8 cellular contexts compared by ENCODE assay signal in the genomic region with DNA sequence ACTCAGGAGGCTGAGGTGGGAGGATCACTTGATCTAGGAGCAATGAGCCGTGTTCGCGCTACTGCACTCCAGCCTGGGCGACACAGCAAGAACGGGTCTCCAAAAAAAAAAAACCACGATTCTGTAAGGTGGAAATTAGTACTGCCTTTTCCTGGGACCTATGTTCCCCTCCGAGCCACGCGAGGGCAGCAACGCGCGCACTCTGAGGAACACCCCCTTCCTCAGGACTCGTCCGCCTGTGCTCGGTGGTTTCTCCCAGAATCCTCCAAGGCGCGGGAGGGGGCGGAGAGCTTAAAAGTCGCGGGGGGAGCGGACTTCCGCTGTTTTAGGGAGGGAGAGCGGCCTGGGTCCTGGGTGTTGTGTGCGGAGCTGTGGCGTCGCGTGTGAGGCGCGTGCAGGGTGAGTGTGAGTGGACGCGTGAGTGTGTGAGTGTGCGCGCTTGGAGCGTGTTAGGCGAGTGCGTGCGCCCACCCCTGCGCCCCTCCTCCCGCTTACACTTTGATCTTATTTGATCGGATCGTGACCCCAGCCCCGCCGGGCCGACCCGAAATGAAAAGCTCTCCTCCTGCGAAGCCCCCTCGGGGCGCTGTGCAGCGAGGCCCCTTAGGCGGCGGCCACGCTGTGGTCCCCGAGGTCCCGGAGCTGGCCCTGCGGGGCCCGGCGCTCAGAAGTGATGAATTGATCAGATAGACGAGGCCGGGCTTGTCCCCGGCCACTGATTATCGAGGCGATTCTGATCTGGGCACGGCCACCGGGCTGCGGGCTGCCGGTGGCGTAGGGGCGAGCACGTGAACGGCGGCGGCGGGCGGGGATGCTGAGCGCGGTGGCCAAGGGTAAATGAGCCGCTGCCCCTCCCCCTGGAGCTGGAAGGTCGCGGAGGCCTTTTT. TPM values are rescaled to one million over a fixed set of nuclear protein-coding genes. Genes with fewer than 3 reads are reported as not detected.
DNase-seq lines count a peak whose midpoint lies in the region; ATAC-seq, FAIRE-seq and TF ChIP-seq lines count a peak whose summit lies in the region.

No MANE protein-coding gene starts in this region.

- peak; percentile 95 to 98 for TF ChIP-seq POLR2A in tibial nerve (IDR thresholded peaks at IDR 0.05)

- peak overlapping the region; percentile 97 for H3K27ac Mint-ChIP-seq in activated naive CD8-positive, alpha-beta T cell treated with anti-CD3 and anti-CD28 coated beads for 36 hours

- WGBS in pancreas, 2 donors = 0% methylated on average over 75 to 79 of the region's 79 CpGs
- WGBS in tibial nerve, 2 donors = 1% methylated on average over 63 to 76 of the region's 79 CpGs

- peak overlapping the region; percentile 100 for H3K4me3 Mint-ChIP-seq in activated naive CD8-positive, alpha-beta T cell treated with anti-CD3 and anti-CD28 coated beads for 36 hours

- peak overlapping the region; percentile 88 to 94 (median 89) for H3K27ac ChIP-seq in pancreas
- peak overlapping the region; percentile 95 to 99 (median 98) for H3K27ac ChIP-seq in tibial nerve

- TF ChIP-seq EP300 in tibial nerve (IDR thresholded peaks at IDR 0.05) = peak; percentile 79 to 99

- FAIRE-seq in pancreas (lab: Jason Lieb, UNC) = peak; percentile 77

- ATAC-seq in HG02588 (IDR thresholded peaks at IDR 0.05; ENCODE audit: unreplicated experiment) (peak; percentile 80), SK-N-SH treated with all-trans-retinoic acid at 6 μM for 48 hours (peak; percentile 96), Right ventricle myocardium inferior (peak; percentile 99), pancreas (peak; percentile 97 to 99 (median 98))

- H3K27me3 ChIP-seq in pancreas = no peaks in the 10 kb centered on the region
- no peaks in the 10 kb centered on the region for H3K27me3 ChIP-seq in tibial nerve

- DNase-seq in GM10266 (ENCODE audit: extremely low spot score) (peak; percentile 93), NCI-H1092 (lab: John Stamatoyannopoulos, UW) (peak; percentile 96), Right ventricle myocardium inferior (ENCODE audit: missing footprints) (peak; percentile 98), pancreas (peak; percentile 95 to 98 (median 96)), tibial nerve (ENCODE audit: low spot score in 2 of 2) (peak; percentile 95)
- peak; percentile 96 for DNase-seq in activated naive CD8-positive, alpha-beta T cell treated with anti-CD3 and anti-CD28 coated beads for 36 hours

- H3K4me1 Mint-ChIP-seq in activated naive CD8-positive, alpha-beta T cell treated with anti-CD3 and anti-CD28 coated beads for 36 hours = peaks cover 14% of the 10 kb centered on the region

- H3K9me3 ChIP-seq in pancreas (no peaks in the 10 kb centered on the region), tibial nerve (no peaks in the 10 kb centered on the region)

- H3K4me3 ChIP-seq in pancreas (peak overlapping the region; percentile 84 to 99 (median 92)), tibial nerve (peak overlapping the region; percentile 93 to 100 (median 97))

- TF ChIP-seq CTCF in GM10266 (IDR thresholded peaks at IDR 0.05; ENCODE audit: control insufficient read depth, insufficient read depth, low read depth, missing control alignments) = peak; percentile 93
- peak; percentile 72 to 90 (median 80) for TF ChIP-seq CTCF in pancreas (IDR thresholded peaks at IDR 0.05)
- TF ChIP-seq CTCF in tibial nerve (IDR thresholded peaks at IDR 0.05) = peak; percentile 83 to 93 (median 88)

- no peaks in the 10 kb centered on the region for H3K9me3 Mint-ChIP-seq in activated naive CD8-positive, alpha-beta T cell treated with anti-CD3 and anti-CD28 coated beads for 36 hours

- intact Hi-C loops in Right ventricle myocardium inferior (cut with DNase I) = loop anchor here (1.0 to 2.0 kb wide), 2 partner anchors 10 to 115 kb away; partner anchors contain the start of gene TMEM167B
- intact Hi-C loops in pancreas (cut with DNase I) = loop anchor here in 2 of 3 donors (5.0 to 10.0 kb wide), 2 partner anchors 92 to 95 kb away; no protein-coding TSS in a partner anchor

- peaks cover 4% of the 10 kb centered on the region for H3K27me3 Mint-ChIP-seq in activated naive CD8-positive, alpha-beta T cell treated with anti-CD3 and anti-CD28 coated beads for 36 hours

- peaks cover 0 to 10% (median 0%) of the 10 kb centered on the region in 3 donors for H3K4me1 ChIP-seq in pancreas
- peaks cover 0 to 42% (median 2%) of the 10 kb centered on the region in 4 donors for H3K4me1 ChIP-seq in tibial nerve

- H3K36me3 ChIP-seq in pancreas (no peaks in the 10 kb centered on the region), tibial nerve (peaks cover 0 to 16% (median 0%) of the 10 kb centered on the region in 3 donors)

- peaks cover 37% of the 10 kb centered on the region for H3K36me3 Mint-ChIP-seq in activated naive CD8-positive, alpha-beta T cell treated with anti-CD3 and anti-CD28 coated beads for 36 hours

TF ChIP-seq in SK-N-SH treated with all-trans-retinoic acid at 6 μM for 48 hours, 23 proteins besides CTCF, POLR2A, EP300 and RAD21 (continues in another document):
- TF ChIP-seq SNAI2 (CRISPR knock-in tag; IDR thresholded peaks at IDR 0.05) = no peak
- no peak for TF ChIP-seq OSR1 (CRISPR knock-in tag; IDR thresholded peaks at IDR 0.05)
- peak; percentile 41; the same call in 1 of the 2 replicates for TF ChIP-seq ZFP30 (CRISPR knock-in tag; IDR thresholded peaks at IDR 0.05)
- peak; percentile 62; the same call in 1 of the 2 replicates for TF ChIP-seq TSHZ2 (CRISPR knock-in tag; IDR thresholded peaks at IDR 0.05)
- peak; percentile 82; the same call in 1 of the 2 replicates for TF ChIP-seq GLIS3 (CRISPR knock-in tag; IDR thresholded peaks at IDR 0.05)
- TF ChIP-seq ZFP3 (CRISPR knock-in tag; IDR thresholded peaks at IDR 0.05) = no peak
- no peak for TF ChIP-seq PPARA (CRISPR knock-in tag; IDR thresholded peaks at IDR 0.05; ENCODE audit: borderline replicate concordance)
- 0 out of 2 replicates have a peak, but pooled peaks have one; percentile 36 for TF ChIP-seq ZNF565 (CRISPR knock-in tag; conservative IDR thresholded peaks at IDR 0.05; ENCODE audit: low read depth)
- TF ChIP-seq, protein P1, sequence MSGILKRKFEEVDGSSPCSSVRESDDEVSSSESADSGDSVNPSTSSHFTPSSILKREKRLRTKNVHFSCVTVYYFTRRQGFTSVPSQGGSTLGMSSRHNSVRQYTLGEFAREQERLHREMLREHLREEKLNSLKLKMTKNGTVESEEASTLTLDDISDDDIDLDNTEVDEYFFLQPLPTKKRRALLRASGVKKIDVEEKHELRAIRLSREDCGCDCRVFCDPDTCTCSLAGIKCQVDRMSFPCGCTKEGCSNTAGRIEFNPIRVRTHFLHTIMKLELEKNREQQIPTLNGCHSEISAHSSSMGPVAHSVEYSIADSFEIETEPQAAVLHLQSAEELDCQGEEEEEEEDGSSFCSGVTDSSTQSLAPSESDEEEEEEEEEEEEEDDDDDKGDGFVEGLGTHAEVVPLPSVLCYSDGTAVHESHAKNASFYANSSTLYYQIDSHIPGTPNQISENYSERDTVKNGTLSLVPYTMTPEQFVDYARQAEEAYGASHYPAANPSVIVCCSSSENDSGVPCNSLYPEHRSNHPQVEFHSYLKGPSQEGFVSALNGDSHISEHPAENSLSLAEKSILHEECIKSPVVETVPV (CRISPR knock-in tag; IDR thresholded peaks at IDR 0.05) = peak; percentile 84
- no peak for TF ChIP-seq ARNTL (CRISPR knock-in tag; IDR thresholded peaks at IDR 0.05; ENCODE audit: borderline replicate concordance, low read depth)
- peak; percentile 72; the same call in 1 of the 2 replicates for TF ChIP-seq ESRRG (CRISPR knock-in tag; IDR thresholded peaks at IDR 0.05)
- 0 out of 2 replicates have a peak, but pooled peaks have one; percentile 65 for TF ChIP-seq RARB (CRISPR knock-in tag; IDR thresholded peaks at IDR 0.05)
- TF ChIP-seq ISL1 (CRISPR knock-in tag; IDR thresholded peaks at IDR 0.05) = no peak

RNA-seq across cellular contexts. Expression of gene TMEM167B, which starts 9.6 kb away (rescaled TPM):
- total RNA-seq in activated naive CD8-positive, alpha-beta T cell treated with anti-CD3 and anti-CD28 coated beads for 36 hours = 10 to 100 TPM; 26.2 to 26.5 TPM
- 31.5 TPM for total RNA-seq in Right ventricle myocardium inferior
- total RNA-seq in pancreas = 10 to 100 TPM; 15.9 to 25.7 (median 18.8) TPM
- polyA plus RNA-seq in pancreas = 10 to 100 TPM in 1 of 2 donors, 1 to 10 TPM in 1; 6.4 to 15.7 TPM
- 10 to 100 TPM; 13.5 to 28.2 (median 19.5) TPM for total RNA-seq in tibial nerve

RNA-seq across cellular contexts. Expression of gene ELAPOR1, which starts 13.8 kb away (rescaled TPM):
- 1 to 10 TPM; 6.8 to 7.7 TPM for total RNA-seq in activated naive CD8-positive, alpha-beta T cell treated with anti-CD3 and anti-CD28 coated beads for 36 hours
- 0.22 TPM for total RNA-seq in Right ventricle myocardium inferior
- 100 to 1,000 TPM; 106 to 186 (median 155) TPM for total RNA-seq in pancreas
- 10 to 100 TPM; 46.9 to 82.8 TPM for polyA plus RNA-seq in pancreas
- total RNA-seq in tibial nerve = under 1 TPM; 0.20 to 0.90 (median 0.32) TPM

RNA-seq across cellular contexts. Expression of gene TAF13, which starts 24.3 kb away (rescaled TPM):
- total RNA-seq in activated naive CD8-positive, alpha-beta T cell treated with anti-CD3 and anti-CD28 coated beads for 36 hours = 10 to 100 TPM; 32.3 to 34.2 TPM
- total RNA-seq in Right ventricle myocardium inferior (61.8 TPM), pancreas (10 to 100 TPM in 4 of 6 donors, 1 to 10 TPM in 2; 7.2 to 18.8 (median 11.9) TPM), tibial nerve (10 to 100 TPM; 11.4 to 30.8 (median 25.9) TPM)
- polyA plus RNA-seq in pancreas = 10 to 100 TPM; 11.4 to 15.9 TPM

RNA-seq across cellular contexts. Expression of gene WDR47, which starts 58.2 kb away (rescaled TPM):
- total RNA-seq in activated naive CD8-positive, alpha-beta T cell treated with anti-CD3 and anti-CD28 coated beads for 36 hours = 1 to 10 TPM; 6.1 to 7.3 TPM
- total RNA-seq in Right ventricle myocardium inferior (14.6 TPM), pancreas (1 to 10 TPM; 3.8 to 7.1 (median 4.4) TPM), tibial nerve (10 to 100 TPM; 14.1 to 47.4 (median 17.3) TPM)
- polyA plus RNA-seq in pancreas = 1 to 10 TPM; 1.9 to 3.8 TPM

Comparison
In these comparisons a context has a peak if more than half of its experiments do, and no peak if none do; other contexts are left out.
1. Peak in every context shown above with its lines: DNase-seq, ATAC-seq, H3K4me3 ChIP-seq and H3K27ac ChIP-seq.
2. RNA of gene ELAPOR1, which starts 13.8 kb away (total RNA-seq): 106 to 186 TPM in pancreas; 6.8 to 7.7 TPM in activated naive CD8-positive, alpha-beta T cell treated with anti-CD3 and anti-CD28 coated beads for 36 hours, 0.20 to 0.90 TPM in tibial nerve and 0.22 TPM in Right ventricle myocardium inferior (single experiment); every median in the first group is over 10 times any median in the second.